16 cellular contexts compared by ENCODE assay signal in the genomic region with DNA sequence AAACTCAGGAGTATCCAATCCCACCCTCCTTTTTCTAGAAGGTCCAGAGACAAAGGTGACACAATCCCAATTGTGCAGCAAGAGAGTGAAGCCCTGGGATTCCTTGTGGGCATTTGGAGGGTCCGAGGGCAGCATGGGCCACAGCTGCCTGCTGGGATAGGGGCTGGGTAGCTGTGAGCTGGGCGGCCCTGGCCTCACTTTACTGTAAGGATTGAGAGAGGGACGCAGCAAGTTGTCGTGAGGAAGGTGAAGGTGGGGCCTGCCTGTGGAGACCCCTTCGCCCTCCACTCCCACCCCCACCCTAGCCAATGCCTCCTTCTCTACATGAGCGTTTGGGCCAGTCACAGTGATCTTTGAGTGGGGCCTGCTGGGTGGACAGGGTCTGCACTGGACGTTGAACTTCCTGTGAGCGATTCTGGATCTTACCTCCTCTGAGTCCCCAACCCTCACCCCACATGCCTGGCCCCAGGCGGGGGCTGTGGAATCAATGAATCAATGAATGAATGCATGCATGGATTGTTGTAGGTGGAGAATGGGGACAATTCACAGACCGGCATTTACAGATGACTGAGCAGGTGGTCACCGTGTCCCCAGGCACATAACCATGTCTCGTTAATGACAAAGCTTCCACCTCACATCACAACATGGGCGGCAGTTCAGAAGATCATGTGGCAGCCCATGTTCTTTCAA.
DNase-seq lines count a peak whose midpoint lies in the region; ATAC-seq and TF ChIP-seq lines count a peak whose summit lies in the region.
"Had no signal": no experiment of that assay in that cellular context is flagged by ENCODE, and none has a peak within 500 bp of the region (broad histone marks: within the 10 kb centered on the region; RNA-seq: fewer than 3 reads in every experiment).

No MANE protein-coding gene starts in this region.

- no peak for TF ChIP-seq POLR2A in IMR-90 (IDR thresholded peaks at IDR 0.05; ENCODE audit: low read depth, low read length)

- H3K79me1 ChIP-seq in IMR-90 (ENCODE audit: low read depth in 1 of 2, low read length in 2 of 2): no peaks in the 10 kb centered on the region

- peak overlapping the region; percentile 76; the same call in 2 of the 3 replicates for H2BK15ac ChIP-seq in IMR-90 (ENCODE audit: low read depth, low read length)

- 90% methylated on average over 2 of the region's 13 CpGs; no CpG with 5 or more reads in 1 of the 2 experiments for WGBS in IMR-90 (ENCODE audit: extremely low coverage in 2 of 2, insufficient read length in 1 of 2), 2 experiments

- H4K5ac ChIP-seq in IMR-90 (ENCODE audit: low read depth, low read length): no peak overlapping the region

- peak overlapping the region; percentile 70 for H3K4ac ChIP-seq in IMR-90 (ENCODE audit: low read depth, low read length)

- H3K27me3 ChIP-seq in IMR-90 (ENCODE audit: control insufficient read depth, insufficient read depth, low read length) (peaks cover 4% of the 10 kb centered on the region; the same call in 1 of the 2 replicates), lower lobe of right lung (ENCODE audit: low read depth) (no peaks in the 10 kb centered on the region), upper lobe of right lung (no peaks in the 10 kb centered on the region)
- H3K27me3 ChIP-seq: BLaER1 had no signal

- H2BK120ac ChIP-seq in IMR-90 (ENCODE audit: low read depth, low read length): peak overlapping the region; percentile 87; the same call in 1 of the 2 replicates

- peak overlapping the region; percentile 2 for H2AFZ ChIP-seq in IMR-90 (replicated peaks; ENCODE audit: low read length, poor library complexity)
- H2AFZ ChIP-seq: GM23338 had no signal

- H3K36me3 ChIP-seq in IMR-90 (ENCODE audit: control insufficient read depth, insufficient read depth, low read length) (no peaks in the 10 kb centered on the region), lower lobe of right lung (no peaks in the 10 kb centered on the region), upper lobe of right lung (no peaks in the 10 kb centered on the region)
- H3K36me3 ChIP-seq: BLaER1 had no signal

- DNase-seq in left ventricle myocardium superior (peak; percentile 10), cardiac septum (ENCODE audit: low spot score) (no peak), IMR-90 (no peak), lower lobe of right lung (peak; percentile 7), upper lobe of right lung (peak; percentile 47), KBM-7 (no peak), NCI-H82 (lab: John Stamatoyannopoulos, UW) (no peak)
- no peak for DNase-seq in stimulated activated naive CD4-positive, alpha-beta T cell (lab: John Stamatoyannopoulos, UW)
- DNase-seq: 8988T; Calu3; CD4-positive, alpha-beta memory T cell; DMS79 treated with DMSO at 0.1 percent for 48 hours; GF-D8; H7 had no signal

- H3K9me3 ChIP-seq in IMR-90 (ENCODE audit: control insufficient read depth, insufficient read depth, low read length): peaks cover 5% of the 10 kb centered on the region; the same call in 1 of the 2 replicates
- H3K9me3 ChIP-seq in lower lobe of right lung: peaks cover 12% of the 10 kb centered on the region
- H3K9me3 ChIP-seq in upper lobe of right lung: no peaks in the 10 kb centered on the region

- H3K4me2 ChIP-seq in IMR-90 (ENCODE audit: low read depth, low read length): no peak overlapping the region
- H3K4me2 ChIP-seq: BLaER1, GM23338 had no signal

- intact Hi-C loops in left ventricle myocardium superior (cut with micrococcal nuclease) (no loop called here), cardiac septum (cut with DNase I) (no loop called here), IMR-90 (cut with micrococcal nuclease) (no loop called here), lower lobe of right lung (cut with DNase I) (no loop called here), upper lobe of right lung (cut with DNase I) (no loop called here)

- no peak for TF ChIP-seq RAD21 in IMR-90 (IDR thresholded peaks at IDR 0.05; ENCODE audit: low read length)

- H2AK5ac ChIP-seq in IMR-90 (ENCODE audit: low read depth, low read length): peak overlapping the region; percentile 88

- no peak for TF ChIP-seq CTCF in IMR-90 (conservative IDR thresholded peaks at IDR 0.05; ENCODE audit: low read depth, low read length)
- TF ChIP-seq CTCF in lower lobe of right lung (IDR thresholded peaks at IDR 0.05): no peak
- no peak for TF ChIP-seq CTCF in upper lobe of right lung (IDR thresholded peaks at IDR 0.05)

- H2AK9ac ChIP-seq in IMR-90 (replicated peaks; ENCODE audit: low read depth, low read length, poor library complexity): peak overlapping the region; percentile 76

- H3K14ac ChIP-seq in IMR-90 (replicated peaks; ENCODE audit: low read depth, low read length): peak overlapping the region; percentile 50; the same call in 1 of the 2 replicates

- peak overlapping the region; percentile 83; the same call in 1 of the 2 replicates for H2BK20ac ChIP-seq in IMR-90 (ENCODE audit: low read depth, low read length)

- no peak overlapping the region for H3K18ac ChIP-seq in IMR-90 (ENCODE audit: low read depth, low read length)

- H3K9me1 ChIP-seq in IMR-90 (ENCODE audit: insufficient read depth, low read length): peaks cover 13% of the 10 kb centered on the region

- H3K27ac ChIP-seq in IMR-90 (ENCODE audit: insufficient read depth, low read length): no peak overlapping the region
- no peak overlapping the region for H3K27ac ChIP-seq in lower lobe of right lung
- H3K27ac ChIP-seq in upper lobe of right lung: no peak overlapping the region
- H3K27ac ChIP-seq: BLaER1 had no signal

- peaks cover 13% of the 10 kb centered on the region for H3K4me1 ChIP-seq in IMR-90 (ENCODE audit: control insufficient read depth, insufficient read depth, low read length)
- no peaks in the 10 kb centered on the region for H3K4me1 ChIP-seq in lower lobe of right lung
- no peaks in the 10 kb centered on the region for H3K4me1 ChIP-seq in upper lobe of right lung
- H3K4me1 ChIP-seq: BLaER1 had no signal

- peak overlapping the region; percentile 10 for H2BK5ac ChIP-seq in IMR-90 (ENCODE audit: low read depth, low read length, poor library complexity, severe bottlenecking)

- dilution Hi-C loops in IMR-90 (cut with HindIII; ENCODE audit: low sequenced_read_pairs, unreplicated experiment): no loop called here

- H3K9ac ChIP-seq in IMR-90 (ENCODE audit: low read depth, low read length): no peak overlapping the region
- H3K9ac ChIP-seq: BLaER1 had no signal

- H4K8ac ChIP-seq in IMR-90 (ENCODE audit: low read depth in 2 of 2, low read length in 2 of 2): peak overlapping the region in 1 of 2 experiments; percentile 23; a peak in 2 of 4 replicates

- H4K91ac ChIP-seq in IMR-90 (ENCODE audit: insufficient read depth, low read depth, low read length): peak overlapping the region; percentile 46

- no peak overlapping the region for H3K56ac ChIP-seq in IMR-90 (ENCODE audit: extremely low read depth, insufficient read depth, low read length)

- H4K20me1 ChIP-seq in IMR-90 (ENCODE audit: insufficient read depth, low read length): no peaks in the 10 kb centered on the region
- H4K20me1 ChIP-seq: BLaER1 had no signal

- H3K4me3 ChIP-seq in IMR-90 (ENCODE audit: insufficient read depth, low read depth, low read length) (no peak overlapping the region), lower lobe of right lung (no peak overlapping the region), upper lobe of right lung (no peak overlapping the region)
- H3K4me3 ChIP-seq: BLaER1, GM23338 had no signal

- BruUV-seq in IMR-90 (replicated peaks; lab: Mats Ljungman, UMichigan): no TSS peak

- in situ Hi-C loops in IMR-90 (cut with MboI; ENCODE audit: low sequenced_read_pairs): no loop called here
- in situ Hi-C loops in KBM-7 (cut with MboI; ENCODE audit: low pct_unique_long_range_greater_than_20kb, low sequenced_read_pairs): no loop called here

- POLR2A ChIA-PET in IMR-90 (lab: Charles Lee; ENCODE audit: unreplicated experiment): no interaction called here

- CTCF ChIA-PET in IMR-90 (lab: Yijun Ruan, JAX): interaction anchor here (1.3 kb wide), 1 partner anchor 17 kb away, joined by 5 read pairs; no protein-coding TSS in a partner anchor

- ATAC-seq in left ventricle myocardium superior (no peak), IMR-90 (ENCODE audit: low read depth) (no peak), lower lobe of right lung (no peak), upper lobe of right lung (no peak)
- ATAC-seq: GM23338 had no signal

- no peak overlapping the region for H3K23ac ChIP-seq in IMR-90 (ENCODE audit: low read depth, low read length)

TF ChIP-seq in IMR-90, 13 proteins besides CTCF, POLR2A, EP300 and RAD21 (continues in another document):
- no peak for TF ChIP-seq MAFK (IDR thresholded peaks at IDR 0.05; ENCODE audit: low read depth, low read length)
- no peak for TF ChIP-seq CHD1 (IDR thresholded peaks at IDR 0.05; ENCODE audit: low read depth, low read length)
- TF ChIP-seq, protein P1, sequence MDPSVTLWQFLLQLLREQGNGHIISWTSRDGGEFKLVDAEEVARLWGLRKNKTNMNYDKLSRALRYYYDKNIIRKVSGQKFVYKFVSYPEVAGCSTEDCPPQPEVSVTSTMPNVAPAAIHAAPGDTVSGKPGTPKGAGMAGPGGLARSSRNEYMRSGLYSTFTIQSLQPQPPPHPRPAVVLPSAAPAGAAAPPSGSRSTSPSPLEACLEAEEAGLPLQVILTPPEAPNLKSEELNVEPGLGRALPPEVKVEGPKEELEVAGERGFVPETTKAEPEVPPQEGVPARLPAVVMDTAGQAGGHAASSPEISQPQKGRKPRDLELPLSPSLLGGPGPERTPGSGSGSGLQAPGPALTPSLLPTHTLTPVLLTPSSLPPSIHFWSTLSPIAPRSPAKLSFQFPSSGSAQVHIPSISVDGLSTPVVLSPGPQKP (IDR thresholded peaks at IDR 0.05; ENCODE audit: borderline replicate concordance, low read depth, low read length): no peak
- no peak for TF ChIP-seq SMC3 (IDR thresholded peaks at IDR 0.05; ENCODE audit: low read depth, low read length)
- TF ChIP-seq, protein P2, sequence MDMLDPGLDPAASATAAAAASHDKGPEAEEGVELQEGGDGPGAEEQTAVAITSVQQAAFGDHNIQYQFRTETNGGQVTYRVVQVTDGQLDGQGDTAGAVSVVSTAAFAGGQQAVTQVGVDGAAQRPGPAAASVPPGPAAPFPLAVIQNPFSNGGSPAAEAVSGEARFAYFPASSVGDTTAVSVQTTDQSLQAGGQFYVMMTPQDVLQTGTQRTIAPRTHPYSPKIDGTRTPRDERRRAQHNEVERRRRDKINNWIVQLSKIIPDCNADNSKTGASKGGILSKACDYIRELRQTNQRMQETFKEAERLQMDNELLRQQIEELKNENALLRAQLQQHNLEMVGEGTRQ (IDR thresholded peaks at IDR 0.05; ENCODE audit: low read depth, low read length): no peak
- TF ChIP-seq FOS (IDR thresholded peaks at IDR 0.05; ENCODE audit: low read depth, low read length): no peak
- no peak for TF ChIP-seq RCOR1 (IDR thresholded peaks at IDR 0.05; ENCODE audit: insufficient replicate concordance, low read length)
- TF ChIP-seq MXI1 (IDR thresholded peaks at IDR 0.05; ENCODE audit: borderline replicate concordance, low read depth, low read length): no peak
- no peak for TF ChIP-seq CEBPB (IDR thresholded peaks at IDR 0.05; ENCODE audit: low read depth, low read length)
- TF ChIP-seq BHLHE40 (IDR thresholded peaks at IDR 0.05; ENCODE audit: low read depth, low read length): no peak
- no peak for TF ChIP-seq NFE2L2 (IDR thresholded peaks at IDR 0.05; ENCODE audit: low read depth, low read length)
- no peak for TF ChIP-seq RFX5 (IDR thresholded peaks at IDR 0.05; ENCODE audit: low read depth, low read length)

Comparison
In these comparisons a context has a peak if more than half of its experiments do, and no peak if none do; other contexts are left out.
1. DNase-seq: peak in left ventricle myocardium superior (single experiment), lower lobe of right lung (single experiment) and upper lobe of right lung (single experiment); none in cardiac septum (single experiment), IMR-90 (single experiment), stimulated activated naive CD4-positive, alpha-beta T cell (0 of 6), KBM-7 (single experiment) and NCI-H82 (single experiment).